In genomic region chr15:68781766-68782588, GRCh38 we compare ENCODE assay signal across 10 cellular contexts. TPM values are rescaled to one million over a fixed set of nuclear protein-coding genes. Genes with fewer than 3 reads are reported as not detected.
DNase-seq lines count a peak whose midpoint lies in the region; FAIRE-seq and TF ChIP-seq lines count a peak whose summit lies in the region.
"Had no signal": no experiment of that assay in that cellular context is flagged by ENCODE, and none has a peak within 500 bp of the region (broad histone marks: within the 10 kb centered on the region; RNA-seq: fewer than 3 reads in every experiment).

No MANE protein-coding gene starts in this region.

- H3K27ac Mint-ChIP-seq in endothelial cell (ENCODE audit: unreplicated experiment) = peak overlapping the region; percentile 94

- peaks cover 44% of the 10 kb centered on the region for H3K4me1 Mint-ChIP-seq in endothelial cell (ENCODE audit: unreplicated experiment)

- peak overlapping the region in 8 of 10 experiments; percentile 10 to 55 (median 40); a peak in 12 of 20 replicates for H3K4me3 ChIP-seq in BLaER1 treated with 17β-estradiol and CSF1 and Interleukin-3, amounts not matched to agents 10 nM and 100 nM
- H3K4me3 ChIP-seq in WERI-Rb-1 (ENCODE audit: low read depth, low read length) = no peak overlapping the region

- no peak for FAIRE-seq in GM19239 (lab: Jason Lieb, UNC)

- no peaks in the 10 kb centered on the region for H3K9me3 ChIP-seq in BLaER1 treated with 17β-estradiol and CSF1 and Interleukin-3, amounts not matched to agents 10 nM and 100 nM (replicated peaks in 1 of 11)
- no peaks in the 10 kb centered on the region for H3K9me3 ChIP-seq in WERI-Rb-1 (ENCODE audit: severe bottlenecking)

- H4K20me1 ChIP-seq in BLaER1 treated with 17β-estradiol and CSF1 and Interleukin-3, amounts not matched to agents 10 nM and 100 nM = peaks cover 15 to 50% (median 35%) of the 10 kb centered on the region in 11 experiments; a peak in 20 of 22 replicates

- no peak for TF ChIP-seq CTCF in WERI-Rb-1 (IDR thresholded peaks at IDR 0.05; ENCODE audit: low read depth, low read length)
- no peak for TF ChIP-seq CTCF in endothelial cell (IDR thresholded peaks at IDR 0.05; ENCODE audit: unreplicated experiment)
- no peak for TF ChIP-seq CTCF in GM13977 (IDR thresholded peaks at IDR 0.05; ENCODE audit: extremely low read depth, insufficient read depth, missing control alignments)

- H3K36me3 ChIP-seq in BLaER1 treated with 17β-estradiol and CSF1 and Interleukin-3, amounts not matched to agents 10 nM and 100 nM = peaks cover 82 to 99% (median 92%) of the 10 kb centered on the region in 11 experiments
- H3K36me3 ChIP-seq in WERI-Rb-1 = peaks cover 82% of the 10 kb centered on the region

- H3K27ac ChIP-seq in BLaER1 treated with 17β-estradiol and CSF1 and Interleukin-3, amounts not matched to agents 10 nM and 100 nM = peak overlapping the region; percentile 67 to 90 (median 84)
- H3K27ac ChIP-seq in WERI-Rb-1 = no peak overlapping the region

- H3K9ac ChIP-seq in BLaER1 treated with 17β-estradiol and CSF1 and Interleukin-3, amounts not matched to agents 10 nM and 100 nM = peak overlapping the region; percentile 64 to 77 (median 70)

- DNase-seq in WERI-Rb-1 (peak; percentile 2), endothelial cell (ENCODE audit: low spot score) (peak; percentile 65), posterior vena cava (ENCODE audit: low spot score) (peak; percentile 91), NAMALWA (ENCODE audit: low spot score) (no peak), GM19239 (ENCODE audit: insufficient read length, low spot score) (no peak), amniotic stem cell (lab: John Stamatoyannopoulos, UW) (no peak), GM13977 (ENCODE audit: low spot score) (no peak)
- DNase-seq: cerebellar nuclear complex, NCI-H2171 treated with DMSO at 0.1 percent for 48 hours had no signal

- H3K27me3 ChIP-seq in BLaER1 treated with 17β-estradiol and CSF1 and Interleukin-3, amounts not matched to agents 10 nM and 100 nM = no peaks in the 10 kb centered on the region
- H3K27me3 ChIP-seq in WERI-Rb-1 (ENCODE audit: insufficient read depth, low read depth, severe bottlenecking) = no peaks in the 10 kb centered on the region

- intact Hi-C loops in posterior vena cava (cut with DNase I) = no loop called here

- H3K4me2 ChIP-seq in BLaER1 treated with 17β-estradiol and CSF1 and Interleukin-3, amounts not matched to agents 10 nM and 100 nM = peak overlapping the region; percentile 71 to 93 (median 85)

- peaks cover 55 to 78% (median 68%) of the 10 kb centered on the region in 10 experiments for H3K4me1 ChIP-seq in BLaER1 treated with 17β-estradiol and CSF1 and Interleukin-3, amounts not matched to agents 10 nM and 100 nM

- peaks cover 8% of the 10 kb centered on the region for H3K27me3 Mint-ChIP-seq in endothelial cell (ENCODE audit: unreplicated experiment)

- in situ Hi-C loops in GM13977 (cut with MboI; ENCODE audit: low pct_unique_long_range_greater_than_20kb, low sequenced_read_pairs, unreplicated experiment) = no loop called here

- no peaks in the 10 kb centered on the region for H3K9me3 Mint-ChIP-seq in endothelial cell (ENCODE audit: unreplicated experiment)

- H3K4me3 Mint-ChIP-seq in endothelial cell (ENCODE audit: unreplicated experiment) = peak overlapping the region; percentile 70

- peaks cover 67% of the 10 kb centered on the region for H3K36me3 Mint-ChIP-seq in endothelial cell (ENCODE audit: low read depth, unreplicated experiment)

RNA-seq across cellular contexts. Expression of gene ANP32A, which starts 38.7 kb away (rescaled TPM):
- total RNA-seq in endothelial cell (ENCODE audit: unreplicated experiment) (248 TPM), posterior vena cava (10 to 100 TPM; 82.4 to 94.8 TPM)

Comparison
In these comparisons a context has a peak if more than half of its experiments do, and no peak if none do; other contexts are left out.
1. DNase-seq: peak in WERI-Rb-1 (single experiment), endothelial cell (single experiment) and posterior vena cava (single experiment); none in NAMALWA (single experiment), GM19239 (single experiment), amniotic stem cell (single experiment) and GM13977 (single experiment).